12 cellular contexts compared by ENCODE assay signal in genomic region chr3:153210116-153210515, GRCh38. TPM values are rescaled to one million over a fixed set of nuclear protein-coding genes. Genes with fewer than 3 reads are reported as not detected.
DNase-seq lines count a peak whose midpoint lies in the region; ATAC-seq, FAIRE-seq and TF ChIP-seq lines count a peak whose summit lies in the region.
"Had no signal": no experiment of that assay in that cellular context is flagged by ENCODE, and none has a peak within 500 bp of the region (broad histone marks: within the 10 kb centered on the region; RNA-seq: fewer than 3 reads in every experiment).

No MANE protein-coding gene starts in this region.

- H3K9me3 ChIP-seq in NT2/D1 (ENCODE audit: insufficient read depth, low read length) (no peaks in the 10 kb centered on the region), kidney (ENCODE audit: control insufficient read depth in 1 of 2, low read length in 2 of 2) (no peaks in the 10 kb centered on the region)
- H3K9me3 ChIP-seq: BLaER1 treated with 17β-estradiol and CSF1 and Interleukin-3, amounts not matched to agents 10 nM and 100 nM; vagina had no signal

- peak overlapping the region; percentile 7 for H3K4me3 Mint-ChIP-seq in activated T-cell treated with anti-CD3 and anti-CD28 coated beads, Interleukin-2, amount 50 U/mL, for 4 hours
- H3K4me3 Mint-ChIP-seq: T-helper 1 cell treated with Interleukin-12 subunit alpha and Interleukin-12 subunit beta and Interleukin-4 antibody, amounts not matched to agents 30 μg/mL and 1 μg/mL, for 36 hours had no signal

- TF ChIP-seq CTCF in kidney (IDR thresholded peaks at IDR 0.05; ENCODE audit: borderline replicate concordance, extremely low read depth, insufficient read depth) = no peak

- no peak for DNase-seq in activated T-cell treated with anti-CD3 and anti-CD28 coated beads, Interleukin-2, amount 50 U/mL, for 4 hours
- no peak for DNase-seq in activated T-cell treated with anti-CD3 and anti-CD28 coated beads, Interleukin-2, amount 50 U/mL, for 48 hours
- DNase-seq in NT2/D1 (ENCODE audit: low read depth, low spot score) (peak; percentile 11), epithelial cell of prostate (ENCODE audit: low read depth, low spot score) (no peak), renal cortical epithelial cell (ENCODE audit: low read depth) (peak; percentile 27), kidney (no peak), GM19238 (ENCODE audit: insufficient read length, low spot score) (no peak), T1000 (lab: John Stamatoyannopoulos, UW) (no peak)
- DNase-seq: NCI-H146 had no signal

- H3K36me3 ChIP-seq in NT2/D1 (ENCODE audit: insufficient read depth, insufficient read length, low read length) (no peaks in the 10 kb centered on the region), kidney (ENCODE audit: control insufficient read depth in 1 of 2, insufficient read depth in 2 of 2, low read length in 2 of 2) (no peaks in the 10 kb centered on the region)
- H3K36me3 ChIP-seq: BLaER1 treated with 17β-estradiol and CSF1 and Interleukin-3, amounts not matched to agents 10 nM and 100 nM; vagina had no signal

- H3K9me3 Mint-ChIP-seq in activated T-cell treated with anti-CD3 and anti-CD28 coated beads, Interleukin-2, amount 50 U/mL, for 4 hours = no peaks in the 10 kb centered on the region
- H3K9me3 Mint-ChIP-seq: T-helper 1 cell treated with Interleukin-12 subunit alpha and Interleukin-12 subunit beta and Interleukin-4 antibody, amounts not matched to agents 30 μg/mL and 1 μg/mL, for 36 hours had no signal

- intact Hi-C loops in kidney (cut with DNase I) = no loop called here

- peaks cover 31% of the 10 kb centered on the region for H3K4me1 Mint-ChIP-seq in activated T-cell treated with anti-CD3 and anti-CD28 coated beads, Interleukin-2, amount 50 U/mL, for 4 hours (ENCODE audit: low read depth)

- H3K27me3 ChIP-seq in NT2/D1 (ENCODE audit: insufficient read depth, insufficient read length) = no peaks in the 10 kb centered on the region
- H3K27me3 ChIP-seq: BLaER1 treated with 17β-estradiol and CSF1 and Interleukin-3, amounts not matched to agents 10 nM and 100 nM; vagina had no signal

- H3K4me3 ChIP-seq in NT2/D1 (ENCODE audit: insufficient read length, low read depth) (peak overlapping the region; percentile 2), kidney (ENCODE audit: low read length in 2 of 2) (no peak overlapping the region)
- H3K4me3 ChIP-seq: BLaER1 treated with 17β-estradiol and CSF1 and Interleukin-3, amounts not matched to agents 10 nM and 100 nM; vagina had no signal

- no peaks in the 10 kb centered on the region for H3K27me3 Mint-ChIP-seq in activated T-cell treated with anti-CD3 and anti-CD28 coated beads, Interleukin-2, amount 50 U/mL, for 4 hours (ENCODE audit: low read depth)

- H3K9ac ChIP-seq in NT2/D1 (ENCODE audit: insufficient read length, low read depth) (peak overlapping the region; percentile 21), kidney (ENCODE audit: low read length in 2 of 2) (no peak overlapping the region)
- H3K9ac ChIP-seq: BLaER1 treated with 17β-estradiol and CSF1 and Interleukin-3, amounts not matched to agents 10 nM and 100 nM had no signal

- no peak for ATAC-seq in activated T-cell treated with anti-CD3 and anti-CD28 coated beads, Interleukin-2, amount 50 U/mL, for 4 hours

- no peak for FAIRE-seq in kidney (lab: Jason Lieb, UNC)

- peaks cover 3% of the 10 kb centered on the region for H3K4me1 ChIP-seq in NT2/D1 (ENCODE audit: insufficient read depth, insufficient read length)
- H3K4me1 ChIP-seq in kidney (ENCODE audit: control insufficient read depth in 1 of 2, insufficient read depth in 1 of 2, low read depth in 1 of 2, low read length in 2 of 2) = no peaks in the 10 kb centered on the region

- H3K27ac ChIP-seq in epithelial cell of prostate (peak overlapping the region; percentile 86), kidney (ENCODE audit: low read depth in 2 of 2, low read length in 2 of 2) (no peak overlapping the region)
- H3K27ac ChIP-seq: vagina had no signal

- no peaks in the 10 kb centered on the region for H3K36me3 Mint-ChIP-seq in activated T-cell treated with anti-CD3 and anti-CD28 coated beads, Interleukin-2, amount 50 U/mL, for 4 hours (ENCODE audit: insufficient read depth)

RNA-seq across cellular contexts. Expression of gene RAP2B, which starts 48.1 kb away (rescaled TPM):
- 10 to 100 TPM; 12.3 to 15.2 (median 13.2) TPM for total RNA-seq in activated T-cell treated with anti-CD3 and anti-CD28 coated beads, Interleukin-2, amount 50 U/mL, for 4 hours
- 16.0 and 53.5 TPM in 2 replicates for total RNA-seq in renal cortical epithelial cell
- 17.8 TPM for total RNA-seq in kidney
- 2.8 TPM for polyA plus RNA-seq in kidney (ENCODE audit: insufficient read depth, low read depth, low replicate concordance)

Comparison
In these comparisons a context has a peak if more than half of its experiments do, and no peak if none do; other contexts are left out.
1. DNase-seq: peak in NT2/D1 (single experiment) and renal cortical epithelial cell (single experiment); none in activated T-cell treated with anti-CD3 and anti-CD28 coated beads, Interleukin-2, amount 50 U/mL, for 4 hours (single experiment), activated T-cell treated with anti-CD3 and anti-CD28 coated beads, Interleukin-2, amount 50 U/mL, for 48 hours (0 of 2), epithelial cell of prostate (single experiment), kidney (single experiment), GM19238 (single experiment) and T1000 (single experiment).